Comparison of ENCODE assay signal across 8 cellular contexts in genomic region chr17:29219378-29220047, GRCh38. TPM values are rescaled to one million over a fixed set of nuclear protein-coding genes. Genes with fewer than 3 reads are reported as not detected.
DNase-seq lines count a peak whose midpoint lies in the region; ATAC-seq and TF ChIP-seq lines count a peak whose summit lies in the region.

No MANE protein-coding gene starts in this region.

- POLR2A ChIA-PET in CD4-positive, alpha-beta T cell (lab: Charles Lee), result interaction anchor here (0.9 to 1.1 kb wide), 3 partner anchors 71 to 95 kb away, joined by 3 to 5 read pairs (median 5); no protein-coding TSS in a partner anchor

- peak; percentile 90 for ATAC-seq in CD4-positive, alpha-beta T cell (ENCODE audit: poor library complexity)
- ATAC-seq in GM18519 (IDR thresholded peaks at IDR 0.05; ENCODE audit: low FRiP score, unreplicated experiment), result no peak

- no peaks in the 10 kb centered on the region for H3K9me3 Mint-ChIP-seq in CD4-positive, alpha-beta T cell

- peak; percentile 52 to 70 (median 56) for DNase-seq in CD4-positive, alpha-beta T cell
- peak; percentile 75 for DNase-seq in H4 (ENCODE audit: low spot score)
- DNase-seq in NCI-H345 treated with DMSO at 0.1 percent for 48 hours (lab: John Stamatoyannopoulos, UW; ENCODE audit: unreplicated experiment), result peak; percentile 48
- peak; percentile 71 for DNase-seq in activated CD4-positive, CD25-positive, alpha-beta regulatory T cell treated with anti-CD3 and anti-CD28 coated beads, Interleukin-2, amount 50 U/mL, for 72 hours
- peak; percentile 91 for DNase-seq in cerebellar cortex (ENCODE audit: low spot score)
- peak; percentile 72 for DNase-seq in kidney tubule cell (ENCODE audit: low spot score)
- DNase-seq in stimulated activated CD4-positive, alpha-beta T cell treated with anti-CD3 and anti-CD28 coated beads, Interleukin-2, amount 100 ng/mL, for 48 hours, result peak; percentile 73 to 76

- no peaks in the 10 kb centered on the region for H3K9me3 ChIP-seq in CD4-positive, alpha-beta T cell (ENCODE audit: control insufficient read depth, low read length)

- no peaks in the 10 kb centered on the region for H3K27me3 ChIP-seq in CD4-positive, alpha-beta T cell (ENCODE audit: control insufficient read depth, insufficient read depth, low read length)

- intact Hi-C loops in CD4-positive, alpha-beta T cell (cut with DNase I, micrococcal nuclease), result loop anchor here (1.0 kb wide), 1 partner anchor 70 kb away; no protein-coding TSS in a partner anchor

- H3K36me3 Mint-ChIP-seq in CD4-positive, alpha-beta T cell (ENCODE audit: low read depth), result no peaks in the 10 kb centered on the region

- H3K27ac Mint-ChIP-seq in CD4-positive, alpha-beta T cell, result no peak overlapping the region

- no peak overlapping the region for H3K4me3 Mint-ChIP-seq in CD4-positive, alpha-beta T cell

- CTCF ChIA-PET in CD4-positive, alpha-beta T cell (lab: Charles Lee), result interaction anchor here (0.6 to 5.3 kb wide), 13 partner anchors 32 to 1610 kb away, joined by 3 to 35 read pairs (median 3); no protein-coding TSS in a partner anchor

- H3K4me1 Mint-ChIP-seq in CD4-positive, alpha-beta T cell (ENCODE audit: low read depth), result peaks cover 9% of the 10 kb centered on the region

- no peaks in the 10 kb centered on the region for H3K27me3 Mint-ChIP-seq in CD4-positive, alpha-beta T cell

- peak; percentile 90 for TF ChIP-seq CTCF in CD4-positive, alpha-beta T cell (IDR thresholded peaks at IDR 0.05)

- no peak overlapping the region for H3K27ac ChIP-seq in CD4-positive, alpha-beta T cell (ENCODE audit: low read depth, low read length)

RNA-seq across cellular contexts. Expression of gene CRYBA1, which starts 27.1 kb away (rescaled TPM):
- total RNA-seq in CD4-positive, alpha-beta T cell, result not detected
- not detected in 2 replicates for total RNA-seq in H4 (2014; rRNA removed; shearing (Covaris generic))

RNA-seq across cellular contexts. Expression of gene MYO18A, which starts 39.3 kb away (rescaled TPM):
- total RNA-seq in CD4-positive, alpha-beta T cell, result 10 to 100 TPM; 87.0 to 90.1 TPM
- 8.4 and 10.1 TPM in 2 replicates for total RNA-seq in H4 (2014; rRNA removed; shearing (Covaris generic))
